In the genomic region with DNA sequence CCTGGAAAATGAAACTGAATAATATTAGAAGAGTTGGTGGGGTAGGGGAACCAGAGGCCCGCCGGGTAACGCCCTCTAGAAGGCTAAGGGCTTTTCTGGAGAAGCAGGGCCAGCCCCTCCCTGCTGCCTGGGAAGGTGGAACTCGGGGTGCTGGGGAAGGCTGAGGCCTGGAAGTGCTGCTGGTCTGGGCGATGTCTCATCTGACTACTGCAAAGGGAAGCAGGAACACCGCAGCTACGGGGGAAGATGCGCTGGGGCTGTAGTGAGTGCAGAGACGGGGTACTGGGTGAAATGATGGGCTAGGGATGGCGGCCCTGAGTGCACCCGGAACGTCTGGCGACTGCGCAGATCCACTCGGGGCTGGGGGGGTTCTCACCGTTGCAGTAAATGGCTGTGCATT, we compare ENCODE assay signal across 20 cellular contexts.
A peak's percentile ranks its signal among the peaks of the same experiment; 100 is the strongest.
DNase-seq lines count a peak whose midpoint lies in the region; ATAC-seq and TF ChIP-seq lines count a peak whose summit lies in the region.
"Had no signal": no experiment of that assay in that cellular context is flagged by ENCODE, and none has a peak within 500 bp of the region (broad histone marks: within the 10 kb centered on the region; RNA-seq: fewer than 3 reads in every experiment).

No MANE protein-coding gene starts in this region.

- peak; percentile 32 to 48 for ATAC-seq in activated T-cell treated with anti-CD3 and anti-CD28 coated beads, Interleukin-2, amount 50 U/mL, for 4 hours
- ATAC-seq in activated naive CD4-positive, alpha-beta T cell treated with anti-CD3 and anti-CD28 coated beads, Interleukin-2, amount 50 U/mL, for 72 hours, result peak in 1 of 2 donors; percentile 66
- ATAC-seq: stimulated activated effector memory CD8-positive, alpha-beta T cell treated with anti-CD3 and anti-CD28 coated beads, Interleukin-12 subunit alpha, Interleukin-12 subunit beta, amount 100 ng/mL, for 72 hours had no signal

- peaks cover 34% of the 10 kb centered on the region for H3K4me1 Mint-ChIP-seq in activated T-cell treated with anti-CD3 and anti-CD28 coated beads, Interleukin-2, amount 50 U/mL, for 4 hours (ENCODE audit: low read depth)
- H3K4me1 Mint-ChIP-seq in nephron, result no peaks in the 10 kb centered on the region

- H3F3A ChIP-seq in smooth muscle cell (ENCODE audit: low read depth), result no peaks in the 10 kb centered on the region

- no peaks in the 10 kb centered on the region for H4K20me1 ChIP-seq in smooth muscle cell (ENCODE audit: low read depth)

- H3K27me3 Mint-ChIP-seq in activated T-cell treated with anti-CD3 and anti-CD28 coated beads, Interleukin-2, amount 50 U/mL, for 4 hours (ENCODE audit: low read depth), result no peaks in the 10 kb centered on the region
- H3K27me3 Mint-ChIP-seq in nephron (ENCODE audit: low read depth), result peaks cover 14% of the 10 kb centered on the region

- no peak for DNase-seq in activated T-cell treated with anti-CD3 and anti-CD28 coated beads, Interleukin-2, amount 50 U/mL, for 4 hours
- DNase-seq in activated T-cell treated with anti-CD3 and anti-CD28 coated beads, Interleukin-2, amount 50 U/mL, for 48 hours, result no peak
- DNase-seq in Daoy (ENCODE audit: low read depth), result peak; percentile 55
- DNase-seq in activated naive CD4-positive, alpha-beta T cell treated with anti-CD3 and anti-CD28 coated beads, Interleukin-2, amount 50 U/mL, for 72 hours (ENCODE audit: low spot score in 2 of 2), result no peak
- no peak for DNase-seq in activated effector memory CD4-positive, alpha-beta T cell treated with anti-CD3 and anti-CD28 coated beads, Interleukin-2, amount 50 U/mL, for 16 hours
- no peak for DNase-seq in smooth muscle cell (lab: John Stamatoyannopoulos, UW; ENCODE audit: unreplicated experiment)
- DNase-seq in colonic mucosa, result no peak
- DNase-seq: activated CD4-positive, alpha-beta T cell treated with anti-CD3 and anti-CD28 coated beads, Interleukin-2, amount 50 U/mL, for 1 hour; hippocampal formation; NCI-H1436; NCI-H2171; NCI-H69; SIG-M5; stimulated activated CD4-positive, alpha-beta T cell treated with anti-CD3 and anti-CD28 coated beads, Interleukin-12 subunit alpha, Interleukin-12 subunit beta, amount 100 ng/mL, for 4 hours; T-helper 9 cell; trophoblast cell had no signal

- H3K36me3 Mint-ChIP-seq in activated T-cell treated with anti-CD3 and anti-CD28 coated beads, Interleukin-2, amount 50 U/mL, for 4 hours (ENCODE audit: insufficient read depth), result no peaks in the 10 kb centered on the region
- no peaks in the 10 kb centered on the region for H3K36me3 Mint-ChIP-seq in activated naive CD4-positive, alpha-beta T cell treated with anti-CD3 and anti-CD28 coated beads, Interleukin-2, amount 50 U/mL, for 72 hours
- no peaks in the 10 kb centered on the region for H3K36me3 Mint-ChIP-seq in nephron (ENCODE audit: low read depth)
- H3K36me3 Mint-ChIP-seq: stimulated activated effector memory CD8-positive, alpha-beta T cell treated with anti-CD3 and anti-CD28 coated beads, Interleukin-12 subunit alpha, Interleukin-12 subunit beta, amount 100 ng/mL, for 72 hours had no signal

- H3K9ac ChIP-seq in smooth muscle cell (ENCODE audit: low read depth) (no peak overlapping the region), colonic mucosa (ENCODE audit: low read depth in 2 of 2, low read length in 2 of 2) (no peak overlapping the region)

- H3K4me1 ChIP-seq in smooth muscle cell (ENCODE audit: low read depth) (no peaks in the 10 kb centered on the region), colonic mucosa (no peaks in the 10 kb centered on the region)
- H3K4me1 ChIP-seq: ascending aorta had no signal

- H3K4me3 Mint-ChIP-seq in activated T-cell treated with anti-CD3 and anti-CD28 coated beads, Interleukin-2, amount 50 U/mL, for 4 hours, result peak overlapping the region; percentile 55
- H3K4me3 Mint-ChIP-seq in nephron, result peak overlapping the region in 2 of 3 experiments; percentile 9 to 25
- H3K4me3 Mint-ChIP-seq: stimulated activated effector memory CD8-positive, alpha-beta T cell treated with anti-CD3 and anti-CD28 coated beads, Interleukin-12 subunit alpha, Interleukin-12 subunit beta, amount 100 ng/mL, for 72 hours had no signal

- H3K79me2 ChIP-seq in smooth muscle cell (ENCODE audit: low read depth), result no peaks in the 10 kb centered on the region

- WGBS in smooth muscle cell (ENCODE audit: low lambda C conversion rate), result 78% methylated on average over 16 of the region's 16 CpGs

- no peaks in the 10 kb centered on the region for H3K9me3 ChIP-seq in smooth muscle cell (replicated peaks; ENCODE audit: low read depth)
- H3K9me3 ChIP-seq in colonic mucosa, result no peaks in the 10 kb centered on the region
- H3K9me3 ChIP-seq: ascending aorta, neutrophil had no signal

- H3K4me2 ChIP-seq in smooth muscle cell, result no peak overlapping the region

- H2AFZ ChIP-seq in smooth muscle cell (ENCODE audit: low read depth), result no peak overlapping the region

- no peaks in the 10 kb centered on the region for H3K27me3 ChIP-seq in smooth muscle cell (ENCODE audit: low read depth)
- H3K27me3 ChIP-seq in colonic mucosa, result no peaks in the 10 kb centered on the region
- H3K27me3 ChIP-seq: ascending aorta had no signal

- H3K36me3 ChIP-seq in smooth muscle cell (ENCODE audit: low read depth), result no peaks in the 10 kb centered on the region
- no peaks in the 10 kb centered on the region for H3K36me3 ChIP-seq in colonic mucosa
- H3K36me3 ChIP-seq: ascending aorta, neutrophil had no signal

- H3K27ac ChIP-seq in smooth muscle cell (ENCODE audit: low read depth) (no peak overlapping the region), colonic mucosa (no peak overlapping the region)
- H3K27ac ChIP-seq: ascending aorta, neutrophil had no signal

- TF ChIP-seq CTCF in nephron (IDR thresholded peaks at IDR 0.05; ENCODE audit: unreplicated experiment in 3 of 3), result no peak
- TF ChIP-seq CTCF in smooth muscle cell (IDR thresholded peaks at IDR 0.05; ENCODE audit: borderline replicate concordance, insufficient read depth, poor library complexity, severe bottlenecking), result no peak
- no peak for TF ChIP-seq CTCF in colonic mucosa (IDR thresholded peaks at IDR 0.05)

- intact Hi-C loops in colonic mucosa (cut with DNase I), result no loop called here

- peak overlapping the region; percentile 63 to 89 for H3K27ac Mint-ChIP-seq in activated naive CD4-positive, alpha-beta T cell treated with anti-CD3 and anti-CD28 coated beads, Interleukin-2, amount 50 U/mL, for 72 hours
- H3K27ac Mint-ChIP-seq in nephron, result no peak overlapping the region
- H3K27ac Mint-ChIP-seq: stimulated activated effector memory CD8-positive, alpha-beta T cell treated with anti-CD3 and anti-CD28 coated beads, Interleukin-12 subunit alpha, Interleukin-12 subunit beta, amount 100 ng/mL, for 72 hours had no signal

- peaks cover 3% of the 10 kb centered on the region for H3K9me3 Mint-ChIP-seq in activated T-cell treated with anti-CD3 and anti-CD28 coated beads, Interleukin-2, amount 50 U/mL, for 4 hours
- H3K9me3 Mint-ChIP-seq in activated naive CD4-positive, alpha-beta T cell treated with anti-CD3 and anti-CD28 coated beads, Interleukin-2, amount 50 U/mL, for 72 hours, result no peaks in the 10 kb centered on the region
- H3K9me3 Mint-ChIP-seq in nephron, result no peaks in the 10 kb centered on the region
- H3K9me3 Mint-ChIP-seq: stimulated activated effector memory CD8-positive, alpha-beta T cell treated with anti-CD3 and anti-CD28 coated beads, Interleukin-12 subunit alpha, Interleukin-12 subunit beta, amount 100 ng/mL, for 72 hours had no signal

- no peak overlapping the region for H3K4me3 ChIP-seq in smooth muscle cell
- H3K4me3 ChIP-seq in colonic mucosa, result no peak overlapping the region
- H3K4me3 ChIP-seq: ascending aorta had no signal

Comparison
In these comparisons a context has a peak if more than half of its experiments do, and no peak if none do; other contexts are left out.
1. H3K27ac Mint-ChIP-seq: peak in activated naive CD4-positive, alpha-beta T cell treated with anti-CD3 and anti-CD28 coated beads, Interleukin-2, amount 50 U/mL, for 72 hours (2 of 2); none in nephron (0 of 3).